ENCODE assay signal across 7 cellular contexts in the genomic region with DNA sequence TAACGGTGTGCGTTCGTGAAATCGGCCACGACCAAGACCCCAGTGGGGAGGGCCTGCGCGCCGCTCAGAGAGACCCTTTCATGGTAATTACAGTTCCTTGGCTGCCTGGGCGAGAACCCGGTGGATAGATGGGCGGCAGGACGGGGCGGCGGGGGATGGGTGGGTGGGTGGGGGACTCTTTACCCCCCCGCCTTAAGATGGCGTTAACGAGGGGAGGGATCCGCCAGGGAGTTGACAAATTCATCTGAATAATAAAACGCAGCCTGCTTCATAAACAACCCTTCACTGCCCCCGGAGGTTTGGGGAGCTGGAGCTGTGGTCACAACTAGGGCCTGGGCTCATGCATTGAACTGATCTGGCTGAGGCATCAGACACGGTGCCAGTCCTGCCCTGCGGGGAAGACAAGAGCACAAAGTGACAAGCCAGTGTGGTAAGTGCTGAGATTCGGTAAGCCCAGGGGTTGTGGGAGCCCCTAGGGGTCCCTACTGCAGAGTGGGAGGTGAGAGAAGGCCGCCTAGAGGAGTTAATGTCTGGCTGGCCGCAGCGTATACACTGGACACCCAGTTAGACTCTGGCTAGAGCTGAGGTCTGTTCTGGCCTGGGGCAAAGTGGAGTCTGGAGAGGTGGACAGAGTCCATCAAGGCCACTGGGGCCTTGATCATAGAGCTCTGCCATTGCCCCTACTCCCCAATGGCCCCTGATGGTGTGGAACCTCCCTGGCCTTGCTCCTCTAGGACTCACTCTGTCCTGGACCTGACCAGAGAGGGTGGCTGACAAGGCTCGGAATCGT. TPM values are rescaled to one million over a fixed set of nuclear protein-coding genes. Genes with fewer than 3 reads are reported as not detected.
DNase-seq lines count a peak whose midpoint lies in the region; ATAC-seq and TF ChIP-seq lines count a peak whose summit lies in the region.

No MANE protein-coding gene starts in this region.

- peaks cover 30% of the 10 kb centered on the region for H3K27me3 Mint-ChIP-seq in H9 (ENCODE audit: low read depth)
- peaks cover 20 to 44% (median 27%) of the 10 kb centered on the region in 5 donors for H3K27me3 Mint-ChIP-seq in naive thymus-derived CD8-positive, alpha-beta T cell

- 0 out of 2 replicates have a peak, but pooled peaks cover 2% of the 10 kb centered on the region for H3K27me3 ChIP-seq in H9 (ENCODE audit: insufficient read depth, low read length)

- H3K4me2 ChIP-seq in H9 (ENCODE audit: insufficient read depth, insufficient read length, low read length), result peak overlapping the region; percentile 72

- no peak overlapping the region for H3K56ac ChIP-seq in H9 (ENCODE audit: insufficient read length, low read depth, low read length)

- DNase-seq in H9 (peak; percentile 52), RKO (ENCODE audit: low spot score) (peak; percentile 53), epithelial cell of esophagus (ENCODE audit: low read depth) (no peak), NCI-H2107 (lab: John Stamatoyannopoulos, UW) (no peak)
- DNase-seq in naive thymus-derived CD8-positive, alpha-beta T cell, result peak in 1 of 10 donors; percentile 50
- DNase-seq in stimulated activated CD4-positive, alpha-beta T cell treated with anti-CD3 and anti-CD28 coated beads, Interleukin-2, amount 100 ng/mL, for 48 hours, result no peak

- no peaks in the 10 kb centered on the region for H3K79me2 ChIP-seq in H9 (ENCODE audit: insufficient read depth, low read length)

- no peaks in the 10 kb centered on the region for H3K36me3 Mint-ChIP-seq in H9 (ENCODE audit: insufficient read depth in 1 of 3, low read depth in 3 of 3)
- H3K36me3 Mint-ChIP-seq in naive thymus-derived CD8-positive, alpha-beta T cell, result peaks cover 0 to 4% (median 0%) of the 10 kb centered on the region in 3 donors

- H3K18ac ChIP-seq in H9 (ENCODE audit: insufficient read length, low read depth, low read length), result peak overlapping the region; percentile 72

- H2BK15ac ChIP-seq in H9 (ENCODE audit: low read depth, low read length), result no peak overlapping the region

- H3K9ac ChIP-seq in H9 (ENCODE audit: extremely low read depth, insufficient read length, low read length), result peak overlapping the region; percentile 57

- H2BK12ac ChIP-seq in H9 (ENCODE audit: insufficient read length, low read depth, low read length), result no peak overlapping the region

- no peaks in the 10 kb centered on the region for H4K20me1 ChIP-seq in H9 (ENCODE audit: control insufficient read depth, insufficient read depth, insufficient read length)

- H3K4me1 Mint-ChIP-seq in H9, result peaks cover 16 to 17% of the 10 kb centered on the region in 2 experiments
- peaks cover 4 to 13% (median 8%) of the 10 kb centered on the region in 4 donors for H3K4me1 Mint-ChIP-seq in naive thymus-derived CD8-positive, alpha-beta T cell

- POLR2A ChIA-PET in naive thymus-derived CD8-positive, alpha-beta T cell (lab: Charles Lee), result interaction anchor here (0.5 kb wide), 1 partner anchor 241 kb away, joined by 3 read pairs; no protein-coding TSS in a partner anchor

- TF ChIP-seq CTCF in H9 (conservative IDR thresholded peaks at IDR 0.05) (no peak; the same call in 2 of the 3 replicates), epithelial cell of esophagus (IDR thresholded peaks at IDR 0.05; ENCODE audit: insufficient read depth, low read depth, low read length, missing control alignments) (no peak)

- H3K14ac ChIP-seq in H9 (ENCODE audit: insufficient read depth, low read length), result peak overlapping the region; percentile 88; the same call in 1 of the 2 replicates

- H3K9me3 ChIP-seq in H9 (ENCODE audit: control insufficient read depth, low read depth, low read length), result no peaks in the 10 kb centered on the region

- H3K27ac Mint-ChIP-seq in H9, result no peak overlapping the region
- H3K27ac Mint-ChIP-seq in naive thymus-derived CD8-positive, alpha-beta T cell, result no peak overlapping the region

- H4K91ac ChIP-seq in H9 (ENCODE audit: insufficient read length, low read depth, low read length), result no peak overlapping the region

- no CpG with 5 or more reads among the region's 28 CpGs for WGBS in H9 (ENCODE audit: extremely low coverage, insufficient read length, low lambda C conversion rate)

- H2BK120ac ChIP-seq in H9 (ENCODE audit: low read depth, low read length, poor library complexity, severe bottlenecking), result no peak overlapping the region

- no peak for ATAC-seq in naive thymus-derived CD8-positive, alpha-beta T cell
- ATAC-seq in HG03378 (IDR thresholded peaks at IDR 0.05; ENCODE audit: unreplicated experiment), result no peak

- no peak overlapping the region for H4K5ac ChIP-seq in H9 (ENCODE audit: insufficient read length, low read depth, low read length)

- H2AK5ac ChIP-seq in H9 (ENCODE audit: insufficient read length, low read length), result no peak overlapping the region

- peak overlapping the region; percentile 84 for H3K4me3 Mint-ChIP-seq in H9
- H3K4me3 Mint-ChIP-seq in naive thymus-derived CD8-positive, alpha-beta T cell, result peak overlapping the region; percentile 33 to 96 (median 68)

- H3T11ph ChIP-seq in H9 (ENCODE audit: low read length), result no peak overlapping the region

- no peak overlapping the region for H4K8ac ChIP-seq in H9 (replicated peaks; ENCODE audit: insufficient read length, low read depth, low read length)

- H3K79me1 ChIP-seq in H9 (ENCODE audit: insufficient read depth, low read depth, low read length, poor library complexity, severe bottlenecking), result no peaks in the 10 kb centered on the region

- no peak overlapping the region for H2BK5ac ChIP-seq in H9 (ENCODE audit: insufficient read length, low read length)

- H3K23me2 ChIP-seq in H9 (ENCODE audit: insufficient read length, low read depth, low read length, poor library complexity, severe bottlenecking), result peaks cover 9% of the 10 kb centered on the region

- H3K4ac ChIP-seq in H9 (ENCODE audit: low read depth, low read length), result no peak overlapping the region

- no peak overlapping the region for H3K23ac ChIP-seq in H9 (ENCODE audit: insufficient read length, low read depth, low read length)

- peak overlapping the region; percentile 59 for H2AFZ ChIP-seq in H9 (ENCODE audit: low read length)

- no peak overlapping the region for H2BK20ac ChIP-seq in H9 (ENCODE audit: low read depth, low read length, poor library complexity, severe bottlenecking)

- peak overlapping the region; percentile 54 for H3K4me3 ChIP-seq in epithelial cell of esophagus (ENCODE audit: low read length)

- peaks cover 0 to 2% of the 10 kb centered on the region in 2 experiments; a peak in 2 of 5 replicates for H3K9me3 Mint-ChIP-seq in H9
- H3K9me3 Mint-ChIP-seq in naive thymus-derived CD8-positive, alpha-beta T cell, result peaks cover 0 to 1% (median 0%) of the 10 kb centered on the region in 9 donors

- H3K27ac ChIP-seq in H9 (ENCODE audit: insufficient read length, low read depth, low read length), result no peak overlapping the region

- H3K4me1 ChIP-seq in H9 (ENCODE audit: insufficient read depth, low read length), result no peaks in the 10 kb centered on the region

RNA-seq across cellular contexts. Expression of a gene that starts 0.8 kb away (rescaled TPM):
- total RNA-seq in H9 (2021), result 10.6 and 10.9 TPM in 2 replicates
- under 1 TPM in 1 of 2 experiments, not detected in 1; 0.13 TPM for total RNA-seq in naive thymus-derived CD8-positive, alpha-beta T cell
- polyA plus RNA-seq in naive thymus-derived CD8-positive, alpha-beta T cell, result not detected

RNA-seq across cellular contexts. Expression of a gene that starts 19.5 kb away (rescaled TPM):
- not detected in 2 replicates for total RNA-seq in H9 (2021)
- total RNA-seq in naive thymus-derived CD8-positive, alpha-beta T cell, result 1 to 10 TPM in 1 of 2 experiments, under 1 TPM in 1; 0.86 to 1.2 TPM
- polyA plus RNA-seq in naive thymus-derived CD8-positive, alpha-beta T cell, result 1 to 10 TPM in 1 of 3 donors, under 1 TPM in 1, not detected in 1; 0.26 to 2.1 TPM

Comparison
In these comparisons a context has a peak if more than half of its experiments do, and no peak if none do; other contexts are left out.
1. DNase-seq: peak in H9 (single experiment) and RKO (single experiment); none in epithelial cell of esophagus (single experiment), stimulated activated CD4-positive, alpha-beta T cell treated with anti-CD3 and anti-CD28 coated beads, Interleukin-2, amount 100 ng/mL, for 48 hours (0 of 2) and NCI-H2107 (single experiment).